In the genomic region with DNA sequence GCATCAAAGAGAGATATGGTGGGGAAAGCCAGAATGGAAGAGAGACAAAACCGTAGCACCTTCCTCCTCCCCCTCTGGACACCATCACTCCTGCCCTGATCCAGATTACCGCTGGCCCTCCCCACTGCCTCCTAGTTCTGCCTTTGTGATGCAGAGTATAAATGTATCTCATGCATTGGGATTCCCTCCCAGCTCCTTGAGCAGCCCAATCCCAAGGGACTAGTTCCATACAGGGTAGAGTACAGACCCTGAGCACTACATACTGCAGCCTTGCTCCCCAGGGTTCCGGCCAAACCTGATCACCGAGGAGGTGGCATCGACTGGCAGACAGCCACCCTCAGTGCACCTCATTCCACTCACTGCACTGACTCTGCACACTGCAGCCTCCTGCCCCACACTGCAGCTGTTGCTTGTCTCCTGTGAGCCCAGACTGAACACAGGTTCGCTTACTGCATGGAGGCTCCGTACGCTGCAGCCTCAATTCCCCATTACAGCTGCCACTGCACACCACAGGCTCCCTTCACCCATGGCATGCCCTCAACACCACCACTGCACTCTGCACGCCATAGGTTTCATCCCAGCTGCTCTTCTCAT, we compare ENCODE assay signal across 1 cellular context.
TF ChIP-seq lines count a peak whose summit lies in the region.

No MANE protein-coding gene starts in this region.

TF ChIP-seq in IMR-90, 13 proteins besides CTCF, POLR2A, EP300 and RAD21:
- TF ChIP-seq FOS (IDR thresholded peaks at IDR 0.05; ENCODE audit: low read depth, low read length) (no peak), BHLHE40 (IDR thresholded peaks at IDR 0.05; ENCODE audit: low read depth, low read length) (no peak), RCOR1 (IDR thresholded peaks at IDR 0.05; ENCODE audit: insufficient replicate concordance, low read length) (no peak), CEBPB (IDR thresholded peaks at IDR 0.05; ENCODE audit: low read depth, low read length) (no peak), MAZ (IDR thresholded peaks at IDR 0.05; ENCODE audit: borderline replicate concordance, low read depth, low read length) (no peak), MXI1 (IDR thresholded peaks at IDR 0.05; ENCODE audit: borderline replicate concordance, low read depth, low read length) (no peak), RFX5 (IDR thresholded peaks at IDR 0.05; ENCODE audit: low read depth, low read length) (no peak), MAFK (IDR thresholded peaks at IDR 0.05; ENCODE audit: low read depth, low read length) (no peak), SMC3 (IDR thresholded peaks at IDR 0.05; ENCODE audit: low read depth, low read length) (no peak), NFE2L2 (IDR thresholded peaks at IDR 0.05; ENCODE audit: low read depth, low read length) (no peak), CHD1 (IDR thresholded peaks at IDR 0.05; ENCODE audit: low read depth, low read length) (no peak)
- TF ChIP-seq, protein P1, sequence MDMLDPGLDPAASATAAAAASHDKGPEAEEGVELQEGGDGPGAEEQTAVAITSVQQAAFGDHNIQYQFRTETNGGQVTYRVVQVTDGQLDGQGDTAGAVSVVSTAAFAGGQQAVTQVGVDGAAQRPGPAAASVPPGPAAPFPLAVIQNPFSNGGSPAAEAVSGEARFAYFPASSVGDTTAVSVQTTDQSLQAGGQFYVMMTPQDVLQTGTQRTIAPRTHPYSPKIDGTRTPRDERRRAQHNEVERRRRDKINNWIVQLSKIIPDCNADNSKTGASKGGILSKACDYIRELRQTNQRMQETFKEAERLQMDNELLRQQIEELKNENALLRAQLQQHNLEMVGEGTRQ (IDR thresholded peaks at IDR 0.05; ENCODE audit: low read depth, low read length), result no peak
- TF ChIP-seq, protein P2, sequence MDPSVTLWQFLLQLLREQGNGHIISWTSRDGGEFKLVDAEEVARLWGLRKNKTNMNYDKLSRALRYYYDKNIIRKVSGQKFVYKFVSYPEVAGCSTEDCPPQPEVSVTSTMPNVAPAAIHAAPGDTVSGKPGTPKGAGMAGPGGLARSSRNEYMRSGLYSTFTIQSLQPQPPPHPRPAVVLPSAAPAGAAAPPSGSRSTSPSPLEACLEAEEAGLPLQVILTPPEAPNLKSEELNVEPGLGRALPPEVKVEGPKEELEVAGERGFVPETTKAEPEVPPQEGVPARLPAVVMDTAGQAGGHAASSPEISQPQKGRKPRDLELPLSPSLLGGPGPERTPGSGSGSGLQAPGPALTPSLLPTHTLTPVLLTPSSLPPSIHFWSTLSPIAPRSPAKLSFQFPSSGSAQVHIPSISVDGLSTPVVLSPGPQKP (IDR thresholded peaks at IDR 0.05; ENCODE audit: borderline replicate concordance, low read depth, low read length), result no peak
